Comparison of ENCODE assay signal across 27 cellular contexts in the genomic region with DNA sequence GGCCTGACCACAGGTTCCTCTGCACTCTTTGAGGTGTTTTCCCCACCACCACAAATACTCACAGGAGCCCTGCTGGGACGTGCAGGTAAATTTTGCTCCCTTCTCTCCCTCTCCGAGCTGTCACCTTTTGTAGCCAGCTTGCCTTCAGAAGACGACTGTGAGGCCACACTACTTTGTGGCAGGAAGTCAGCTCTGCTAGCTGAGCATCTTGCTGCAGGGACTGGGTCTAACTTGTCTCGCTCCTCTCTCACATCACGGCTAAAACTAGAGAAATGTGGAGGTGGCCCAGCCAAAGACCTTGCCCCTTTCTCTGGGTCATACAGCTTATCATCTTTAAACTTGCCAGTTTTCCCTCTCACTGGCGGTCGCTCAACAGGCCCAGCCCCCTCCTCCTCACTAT. TPM values are rescaled to one million over a fixed set of nuclear protein-coding genes. Genes with fewer than 3 reads are reported as not detected.
DNase-seq lines count a peak whose midpoint lies in the region; ATAC-seq and TF ChIP-seq lines count a peak whose summit lies in the region.
"Had no signal": no experiment of that assay in that cellular context is flagged by ENCODE, and none has a peak within 500 bp of the region (broad histone marks: within the 10 kb centered on the region; RNA-seq: fewer than 3 reads in every experiment).

No MANE protein-coding gene starts in this region.

- H3K27me3 Mint-ChIP-seq in activated CD4-positive, alpha-beta T cell treated with anti-CD3 and anti-CD28 coated beads, Interleukin-2, amount 10 ng/mL, durations not matched to agents 24 days and 14 days, result no peaks in the 10 kb centered on the region
- no peaks in the 10 kb centered on the region for H3K27me3 Mint-ChIP-seq in CD4-positive, alpha-beta T cell
- no peaks in the 10 kb centered on the region for H3K27me3 Mint-ChIP-seq in WTC11 (ENCODE audit: low read depth)
- peaks cover 3 to 6% (median 3%) of the 10 kb centered on the region in 3 donors for H3K27me3 Mint-ChIP-seq in immature natural killer cell (ENCODE audit: low read depth in 3 of 3)

- peaks cover 21% of the 10 kb centered on the region for H3K4me1 Mint-ChIP-seq in activated CD4-positive, alpha-beta T cell treated with anti-CD3 and anti-CD28 coated beads, Interleukin-2, amount 10 ng/mL, durations not matched to agents 24 days and 14 days
- peaks cover 45% of the 10 kb centered on the region for H3K4me1 Mint-ChIP-seq in CD4-positive, alpha-beta T cell (ENCODE audit: low read depth)
- peaks cover 45% of the 10 kb centered on the region for H3K4me1 Mint-ChIP-seq in WTC11
- H3K4me1 Mint-ChIP-seq in immature natural killer cell, result peaks cover 24 to 27% of the 10 kb centered on the region in 2 donors

- no peak for TF ChIP-seq CTCF in CD4-positive, alpha-beta T cell (IDR thresholded peaks at IDR 0.05)
- TF ChIP-seq CTCF in WTC11 (IDR thresholded peaks at IDR 0.05) (no peak), lower lobe of right lung (IDR thresholded peaks at IDR 0.05) (no peak), gastroesophageal sphincter (IDR thresholded peaks at IDR 0.05) (no peak)

- H3K27ac ChIP-seq in CD4-positive, alpha-beta T cell (ENCODE audit: low read depth, low read length), result no peak overlapping the region
- no peak overlapping the region for H3K27ac ChIP-seq in lower lobe of right lung
- no peak overlapping the region for H3K27ac ChIP-seq in SJCRH30
- no peak overlapping the region for H3K27ac ChIP-seq in gastroesophageal sphincter
- H3K27ac ChIP-seq: 22Rv1, adrenal gland, coronary artery, KMS-11, neutrophil, psoas muscle, upper lobe of left lung had no signal

- POLR2A ChIA-PET in CD4-positive, alpha-beta T cell (lab: Charles Lee), result no interaction called here
- POLR2A ChIA-PET in WTC11 (lab: Charles Lee), result no interaction called here

- ATAC-seq in CD4-positive, alpha-beta T cell (ENCODE audit: poor library complexity), result no peak
- ATAC-seq in WTC11 (no peak), lower lobe of right lung (no peak), gastroesophageal sphincter (no peak)
- ATAC-seq: activated CD4-positive, CD25-positive, alpha-beta regulatory T cell treated with anti-CD3 and anti-CD28 coated beads, Interleukin-2, amount 50 U/mL, for 24 hours; left ventricle myocardium superior; psoas muscle had no signal

- peaks cover 6% of the 10 kb centered on the region for H3K36me3 Mint-ChIP-seq in activated CD4-positive, alpha-beta T cell treated with anti-CD3 and anti-CD28 coated beads, Interleukin-2, amount 10 ng/mL, durations not matched to agents 24 days and 14 days (ENCODE audit: low read depth)
- peaks cover 44% of the 10 kb centered on the region for H3K36me3 Mint-ChIP-seq in CD4-positive, alpha-beta T cell (ENCODE audit: low read depth)
- H3K36me3 Mint-ChIP-seq in WTC11 (peaks cover 22% of the 10 kb centered on the region), immature natural killer cell (peaks cover 0 to 9% (median 4%) of the 10 kb centered on the region in 3 donors)

- WGBS in gastroesophageal sphincter (ENCODE audit: low coverage in 1 of 2), 2 donors, result 61% methylated on average over 3 of the region's 7 CpGs; no CpG with 5 or more reads in 1 of the 2 donors

- no peak overlapping the region for H3K4me3 Mint-ChIP-seq in activated CD4-positive, alpha-beta T cell treated with anti-CD3 and anti-CD28 coated beads, Interleukin-2, amount 10 ng/mL, durations not matched to agents 24 days and 14 days
- peak overlapping the region; percentile 75 for H3K4me3 Mint-ChIP-seq in CD4-positive, alpha-beta T cell
- H3K4me3 Mint-ChIP-seq in WTC11 (no peak overlapping the region), immature natural killer cell (peak overlapping the region in 2 of 5 donors; percentile 5 to 23)
- H3K4me3 Mint-ChIP-seq: H9 had no signal

- peak; percentile 55 for DNase-seq in activated CD4-positive, alpha-beta T cell treated with anti-CD3 and anti-CD28 coated beads, Interleukin-2, amount 10 ng/mL, durations not matched to agents 24 days and 14 days
- DNase-seq in activated CD4-positive, alpha-beta T cell treated with anti-CD3 and anti-CD28 coated beads for 48 hours, result no peak
- no peak for DNase-seq in CD4-positive, alpha-beta T cell
- DNase-seq in WTC11 (ENCODE audit: low spot score) (no peak), immature natural killer cell (no peak), lower lobe of right lung (no peak), SJCRH30 (no peak)
- DNase-seq: adrenal gland; COR-L47; H9; islet precursor cell; left ventricle myocardium superior; NCI-H1694; NCI-H2171; NCI-H510A treated with DMSO at 0.1 percent for 48 hours; psoas muscle; SHP77; stimulated activated CD8-positive, alpha-beta memory T cell treated with anti-CD3 and anti-CD28 coated beads, Interleukin-4, amount 100 ng/mL, for 48 hours; SW 1271; upper lobe of left lung had no signal

- CTCF ChIA-PET in CD4-positive, alpha-beta T cell (lab: Charles Lee), result no interaction called here
- CTCF ChIA-PET in WTC11 (lab: Charles Lee), result interaction anchor here (1.0 kb wide), 1 partner anchor 25 kb away, joined by 3 read pairs; no protein-coding TSS in a partner anchor

- no peaks in the 10 kb centered on the region for H3K9me3 Mint-ChIP-seq in activated CD4-positive, alpha-beta T cell treated with anti-CD3 and anti-CD28 coated beads, Interleukin-2, amount 10 ng/mL, durations not matched to agents 24 days and 14 days
- H3K9me3 Mint-ChIP-seq in CD4-positive, alpha-beta T cell, result no peaks in the 10 kb centered on the region
- H3K9me3 Mint-ChIP-seq in WTC11 (no peaks in the 10 kb centered on the region), immature natural killer cell (no peaks in the 10 kb centered on the region)
- H3K9me3 Mint-ChIP-seq: activated T-helper 2 cell treated with anti-CD3 and anti-CD28 coated beads, Interferon-gamma antibody, Interleukin-2, Interleukin-4, amounts not matched to agents 10 μg/mL and 5 μg/mL and 100 μg/mL, durations not matched to agents 14 hours and 24 hours and 36 hours had no signal

- TF ChIP-seq POLR2A in gastroesophageal sphincter (IDR thresholded peaks at IDR 0.05), result no peak

- intact Hi-C loops in activated CD4-positive, alpha-beta T cell treated with anti-CD3 and anti-CD28 coated beads, Interleukin-2, amount 10 ng/mL, durations not matched to agents 24 days and 14 days (cut with micrococcal nuclease), result loop anchor here (5.0 kb wide), 1 partner anchor 660 kb away; no protein-coding TSS in a partner anchor
- intact Hi-C loops in CD4-positive, alpha-beta T cell (cut with DNase I, micrococcal nuclease), result loop anchor here in 1 of 2 experiments (10.0 kb wide), 1 partner anchor 972 kb away; the partner anchor contains the start of gene IGBP1
- intact Hi-C loops in lower lobe of right lung (cut with DNase I), result no loop called here

- H3K27ac Mint-ChIP-seq in activated CD4-positive, alpha-beta T cell treated with anti-CD3 and anti-CD28 coated beads, Interleukin-2, amount 10 ng/mL, durations not matched to agents 24 days and 14 days, result no peak overlapping the region
- H3K27ac Mint-ChIP-seq in CD4-positive, alpha-beta T cell, result peak overlapping the region; percentile 90
- H3K27ac Mint-ChIP-seq in WTC11 (peak overlapping the region; percentile 36; the same call in 1 of the 2 replicates), immature natural killer cell (peak overlapping the region in 5 of 6 donors; percentile 9 to 87 (median 43))
- H3K27ac Mint-ChIP-seq: activated T-helper 2 cell treated with anti-CD3 and anti-CD28 coated beads, Interferon-gamma antibody, Interleukin-2, Interleukin-4, amounts not matched to agents 10 μg/mL and 5 μg/mL and 100 μg/mL, durations not matched to agents 14 hours and 24 hours and 36 hours; H9 had no signal

- no peaks in the 10 kb centered on the region for H3K9me3 ChIP-seq in CD4-positive, alpha-beta T cell (ENCODE audit: control insufficient read depth, low read length)
- no peaks in the 10 kb centered on the region for H3K9me3 ChIP-seq in lower lobe of right lung
- no peaks in the 10 kb centered on the region for H3K9me3 ChIP-seq in SJCRH30 (replicated peaks)
- no peaks in the 10 kb centered on the region for H3K9me3 ChIP-seq in gastroesophageal sphincter
- H3K9me3 ChIP-seq: adrenal gland, neutrophil, psoas muscle, upper lobe of left lung had no signal

- TF ChIP-seq EP300 in gastroesophageal sphincter (IDR thresholded peaks at IDR 0.05), result no peak

- no peak overlapping the region for H3K4me3 ChIP-seq in lower lobe of right lung
- H3K4me3 ChIP-seq in SJCRH30, result no peak overlapping the region
- no peak overlapping the region for H3K4me3 ChIP-seq in gastroesophageal sphincter
- H3K4me3 ChIP-seq: adrenal gland, coronary artery, psoas muscle, upper lobe of left lung had no signal

- H3K4me1 ChIP-seq in lower lobe of right lung (peaks cover 6% of the 10 kb centered on the region), SJCRH30 (peaks cover 10% of the 10 kb centered on the region; the same call in 1 of the 2 replicates), gastroesophageal sphincter (peaks cover 0 to 27% (median 0%) of the 10 kb centered on the region in 3 donors)
- H3K4me1 ChIP-seq: adrenal gland had no signal

- no peaks in the 10 kb centered on the region for H3K27me3 ChIP-seq in CD4-positive, alpha-beta T cell (ENCODE audit: control insufficient read depth, insufficient read depth, low read length)
- no peaks in the 10 kb centered on the region for H3K27me3 ChIP-seq in lower lobe of right lung (ENCODE audit: low read depth)
- no peaks in the 10 kb centered on the region for H3K27me3 ChIP-seq in SJCRH30
- no peaks in the 10 kb centered on the region for H3K27me3 ChIP-seq in gastroesophageal sphincter
- H3K27me3 ChIP-seq: upper lobe of left lung had no signal

- H3K36me3 ChIP-seq in lower lobe of right lung (no peaks in the 10 kb centered on the region), SJCRH30 (peaks cover 13% of the 10 kb centered on the region), gastroesophageal sphincter (peaks cover 0 to 20% of the 10 kb centered on the region in 2 donors)
- H3K36me3 ChIP-seq: adrenal gland, neutrophil had no signal

TF ChIP-seq in WTC11, 78 proteins besides CTCF, POLR2A, EP300 and RAD21 (continues in another document):
- TF ChIP-seq SOX15 (CRISPR knock-in tag; IDR thresholded peaks at IDR 0.05), result no peak
- TF ChIP-seq SP1 (CRISPR knock-in tag; conservative IDR thresholded peaks at IDR 0.05), result no peak

RNA-seq across cellular contexts. Expression of gene PJA1, which starts 2.8 kb away (rescaled TPM):
- 14.4 and 15.5 TPM in 2 replicates for total RNA-seq in activated CD4-positive, alpha-beta T cell treated with anti-CD3 and anti-CD28 coated beads, Interleukin-2, amount 10 ng/mL, durations not matched to agents 24 days and 14 days
- total RNA-seq in CD4-positive, alpha-beta T cell, result 10 to 100 TPM; 36.5 to 37.6 TPM
- total RNA-seq in WTC11 (2021) (37.9 to 43.1 TPM (median 39.9 TPM) in 3 replicates), lower lobe of right lung (21.9 TPM), gastroesophageal sphincter (10 to 100 TPM; 23.3 to 27.0 (median 24.8) TPM)
- 10 to 100 TPM; 28.9 to 42.2 (median 36.4) TPM for polyA plus RNA-seq in immature natural killer cell
- 43.6 and 49.3 TPM in 2 replicates for total RNA-seq in SJCRH30 (2014; rRNA removed; shearing (Covaris generic))
